ENCODE assay signal across 17 cellular contexts in the genomic region with DNA sequence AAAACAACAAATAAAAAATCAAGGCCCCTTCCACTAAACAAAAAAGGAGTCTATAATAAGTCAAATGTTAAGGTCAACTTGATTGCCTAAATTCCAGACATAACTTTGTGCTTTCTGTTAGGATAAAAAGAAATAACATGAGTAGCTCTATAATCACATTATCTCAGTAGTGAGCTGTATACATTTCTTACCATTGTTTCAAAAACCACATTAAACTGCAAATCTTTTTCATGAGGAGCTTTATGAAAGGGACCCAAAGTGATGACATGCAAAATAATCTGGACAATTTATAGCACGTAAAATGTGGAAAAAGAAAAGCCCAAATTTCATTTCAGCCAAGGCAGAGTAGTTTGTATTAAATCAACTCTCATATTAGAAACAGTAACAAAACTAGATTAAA.
"Had no signal": no experiment of that assay in that cellular context is flagged by ENCODE, and none has a peak within 500 bp of the region (broad histone marks: within the 10 kb centered on the region; RNA-seq: fewer than 3 reads in every experiment).

No MANE protein-coding gene starts in this region.

- H3K27me3 Mint-ChIP-seq: activated CD4-positive, alpha-beta memory T cell treated with anti-CD3 and anti-CD28 coated beads for 36 hours; activated naive CD4-positive, alpha-beta T cell treated with anti-CD3 and anti-CD28 coated beads, Interleukin-2, amount 10 ng/mL, durations not matched to agents 7 days and 5 days; dendritic cell treated with granulocyte-macrophage colony-stimulating factor and Interleukin-4, amounts not matched to agents 40 ng/mL and 50 ng/mL, for 4 days; naive thymus-derived CD8-positive, alpha-beta T cell had no signal

- H3K27me3 ChIP-seq: esophagus muscularis mucosa, neutrophil, pancreas, transverse colon, uterus had no signal

- H3K9me3 Mint-ChIP-seq: activated CD4-positive, alpha-beta memory T cell treated with anti-CD3 and anti-CD28 coated beads for 36 hours; activated naive CD4-positive, alpha-beta T cell treated with anti-CD3 and anti-CD28 coated beads, Interleukin-2, amount 10 ng/mL, durations not matched to agents 7 days and 5 days; dendritic cell treated with granulocyte-macrophage colony-stimulating factor and Interleukin-4, amounts not matched to agents 40 ng/mL and 50 ng/mL, for 4 days; naive thymus-derived CD8-positive, alpha-beta T cell had no signal

- H3K36me3 ChIP-seq: esophagus muscularis mucosa, neutrophil, pancreas, transverse colon, uterus had no signal

- H3K9me3 ChIP-seq: esophagus muscularis mucosa, neutrophil, transverse colon, uterus had no signal

- H3K4me1 ChIP-seq: pancreas, uterus had no signal

- H3K36me3 Mint-ChIP-seq: activated CD4-positive, alpha-beta memory T cell treated with anti-CD3 and anti-CD28 coated beads for 36 hours had no signal

- H3K4me3 Mint-ChIP-seq: activated CD4-positive, alpha-beta memory T cell treated with anti-CD3 and anti-CD28 coated beads for 36 hours; activated naive CD4-positive, alpha-beta T cell treated with anti-CD3 and anti-CD28 coated beads, Interleukin-2, amount 10 ng/mL, durations not matched to agents 7 days and 5 days; dendritic cell treated with granulocyte-macrophage colony-stimulating factor and Interleukin-4, amounts not matched to agents 40 ng/mL and 50 ng/mL, for 4 days had no signal

- H3K4me3 ChIP-seq: esophagus muscularis mucosa, pancreas, transverse colon, uterus had no signal

- H3K27ac ChIP-seq: esophagus muscularis mucosa, neutrophil, pancreas, transverse colon, uterus, VCaP had no signal

- ATAC-seq: naive thymus-derived CD8-positive, alpha-beta T cell; pancreas; sciatic nerve had no signal

- DNase-seq: activated CD4-positive, alpha-beta memory T cell treated with anti-CD3 and anti-CD28 coated beads for 36 hours; activated naive CD4-positive, alpha-beta T cell treated with anti-CD3 and anti-CD28 coated beads, Interleukin-2, amount 10 ng/mL, durations not matched to agents 7 days and 5 days; activated T-cell treated with anti-CD3 and anti-CD28 coated beads for 4 hours; effector CD8-positive, alpha-beta T cell; mesendoderm; naive thymus-derived CD8-positive, alpha-beta T cell; pancreas; stimulated activated CD4-positive, alpha-beta T cell treated with anti-CD3 and anti-CD28 coated beads, Interleukin-4, amount 100 ng/mL, for 4 hours; stimulated activated naive CD4-positive, alpha-beta T cell; T-helper 2 cell; transverse colon; uterus had no signal

- H3K27ac Mint-ChIP-seq: activated naive CD4-positive, alpha-beta T cell treated with anti-CD3 and anti-CD28 coated beads, Interleukin-2, amount 10 ng/mL, durations not matched to agents 7 days and 5 days; dendritic cell treated with granulocyte-macrophage colony-stimulating factor and Interleukin-4, amounts not matched to agents 40 ng/mL and 50 ng/mL, for 4 days had no signal
